ENCODE assay signal across 9 cellular contexts in genomic region chrX:68832101-68832416, GRCh38. TPM values are rescaled to one million over a fixed set of nuclear protein-coding genes. Genes with fewer than 3 reads are reported as not detected.
DNase-seq lines count a peak whose midpoint lies in the region; ATAC-seq and TF ChIP-seq lines count a peak whose summit lies in the region.
"Had no signal": no experiment of that assay in that cellular context is flagged by ENCODE, and none has a peak within 500 bp of the region (broad histone marks: within the 10 kb centered on the region; RNA-seq: fewer than 3 reads in every experiment).

No MANE protein-coding gene starts in this region.

- H3K9me3 ChIP-seq in CD4-positive, alpha-beta T cell (ENCODE audit: control insufficient read depth, low read length): no peaks in the 10 kb centered on the region
- no peaks in the 10 kb centered on the region for H3K9me3 ChIP-seq in left ventricle myocardium inferior (replicated peaks)

- H3K4me1 Mint-ChIP-seq in CD4-positive, alpha-beta T cell (ENCODE audit: low read depth): peaks cover 23% of the 10 kb centered on the region
- H3K4me1 Mint-ChIP-seq in activated naive CD8-positive, alpha-beta T cell treated with anti-CD3 and anti-CD28 coated beads for 36 hours: peaks cover 15% of the 10 kb centered on the region

- H3K4me3 ChIP-seq in left ventricle myocardium inferior: peak overlapping the region; percentile 88
- peak overlapping the region; percentile 58 for H3K4me3 ChIP-seq in rectal smooth muscle tissue (ENCODE audit: low read length)

- POLR2A ChIA-PET in CD4-positive, alpha-beta T cell (lab: Charles Lee): no interaction called here

- ATAC-seq in CD4-positive, alpha-beta T cell (ENCODE audit: poor library complexity): no peak
- ATAC-seq in GM21529 (IDR thresholded peaks at IDR 0.05; ENCODE audit: unreplicated experiment): peak; percentile 43
- ATAC-seq: HCT116 had no signal

- no peak for DNase-seq in CD4-positive, alpha-beta T cell
- peak; percentile 45 for DNase-seq in NCI-H2227 (lab: John Stamatoyannopoulos, UW; ENCODE audit: unreplicated experiment)
- peak; percentile 40 for DNase-seq in activated naive CD8-positive, alpha-beta T cell treated with anti-CD3 and anti-CD28 coated beads for 36 hours
- peak; percentile 30 for DNase-seq in left ventricle myocardium inferior
- DNase-seq in GM19238 (ENCODE audit: insufficient read length, low spot score): no peak
- DNase-seq in NCI-H748 (lab: John Stamatoyannopoulos, UW; ENCODE audit: unreplicated experiment): no peak

- peak overlapping the region; percentile 80 for H3K4me3 Mint-ChIP-seq in CD4-positive, alpha-beta T cell
- peak overlapping the region; percentile 41 for H3K4me3 Mint-ChIP-seq in activated naive CD8-positive, alpha-beta T cell treated with anti-CD3 and anti-CD28 coated beads for 36 hours

- H3K27me3 ChIP-seq in CD4-positive, alpha-beta T cell (ENCODE audit: control insufficient read depth, insufficient read depth, low read length): no peaks in the 10 kb centered on the region
- H3K27me3 ChIP-seq in left ventricle myocardium inferior (ENCODE audit: low read depth) (no peaks in the 10 kb centered on the region), rectal smooth muscle tissue (ENCODE audit: control insufficient read depth, insufficient read depth, low read length) (no peaks in the 10 kb centered on the region)

- H3K9me3 Mint-ChIP-seq in CD4-positive, alpha-beta T cell: no peaks in the 10 kb centered on the region
- H3K9me3 Mint-ChIP-seq in activated naive CD8-positive, alpha-beta T cell treated with anti-CD3 and anti-CD28 coated beads for 36 hours: no peaks in the 10 kb centered on the region

- H3K36me3 Mint-ChIP-seq in CD4-positive, alpha-beta T cell (ENCODE audit: low read depth): peaks cover 5% of the 10 kb centered on the region
- no peaks in the 10 kb centered on the region for H3K36me3 Mint-ChIP-seq in activated naive CD8-positive, alpha-beta T cell treated with anti-CD3 and anti-CD28 coated beads for 36 hours

- no peaks in the 10 kb centered on the region for H3K27me3 Mint-ChIP-seq in CD4-positive, alpha-beta T cell
- H3K27me3 Mint-ChIP-seq in activated naive CD8-positive, alpha-beta T cell treated with anti-CD3 and anti-CD28 coated beads for 36 hours: no peaks in the 10 kb centered on the region

- no peak overlapping the region for H3K27ac ChIP-seq in CD4-positive, alpha-beta T cell (ENCODE audit: low read depth, low read length)
- H3K27ac ChIP-seq in left ventricle myocardium inferior (replicated peaks): peak overlapping the region; percentile 89
- no peak overlapping the region for H3K27ac ChIP-seq in rectal smooth muscle tissue (ENCODE audit: low read depth, low read length)

- H3K36me3 ChIP-seq in left ventricle myocardium inferior (no peaks in the 10 kb centered on the region), rectal smooth muscle tissue (ENCODE audit: control insufficient read depth, insufficient read depth, low read length) (no peaks in the 10 kb centered on the region)

- no peak for TF ChIP-seq CTCF in CD4-positive, alpha-beta T cell (IDR thresholded peaks at IDR 0.05)
- TF ChIP-seq CTCF in left ventricle myocardium inferior (IDR thresholded peaks at IDR 0.05; ENCODE audit: borderline replicate concordance): no peak

- H3K9ac ChIP-seq in rectal smooth muscle tissue (ENCODE audit: low read length): no peak overlapping the region

- H3K27ac Mint-ChIP-seq in CD4-positive, alpha-beta T cell: no peak overlapping the region
- H3K27ac Mint-ChIP-seq in activated naive CD8-positive, alpha-beta T cell treated with anti-CD3 and anti-CD28 coated beads for 36 hours: no peak overlapping the region

- intact Hi-C loops in CD4-positive, alpha-beta T cell (cut with DNase I, micrococcal nuclease): no loop called here
- intact Hi-C loops in left ventricle myocardium inferior (cut with micrococcal nuclease): no loop called here

- CTCF ChIA-PET in CD4-positive, alpha-beta T cell (lab: Charles Lee): no interaction called here

- H3K4me1 ChIP-seq in left ventricle myocardium inferior (peaks cover 53% of the 10 kb centered on the region), rectal smooth muscle tissue (ENCODE audit: control insufficient read depth, insufficient read depth, low read length) (peaks cover 2% of the 10 kb centered on the region)

RNA-seq across cellular contexts. Expression of gene EFNB1, which starts 3.2 kb away (rescaled TPM):
- total RNA-seq in CD4-positive, alpha-beta T cell: 1 to 10 TPM; 2.9 to 3.1 TPM
- total RNA-seq in activated naive CD8-positive, alpha-beta T cell treated with anti-CD3 and anti-CD28 coated beads for 36 hours: 1 to 10 TPM; 4.3 to 4.5 TPM
- total RNA-seq in left ventricle myocardium inferior: 14.7 TPM

Comparison
In these comparisons a context has a peak if more than half of its experiments do, and no peak if none do; other contexts are left out.
1. DNase-seq: peak in NCI-H2227 (single experiment), activated naive CD8-positive, alpha-beta T cell treated with anti-CD3 and anti-CD28 coated beads for 36 hours (single experiment) and left ventricle myocardium inferior (single experiment); none in CD4-positive, alpha-beta T cell (0 of 10), GM19238 (single experiment) and NCI-H748 (single experiment).